ENCODE assay signal across 32 cellular contexts in genomic region chr16:47276522-47276921, GRCh38.
"Had no signal": no experiment of that assay in that cellular context is flagged by ENCODE, and none has a peak within 500 bp of the region (broad histone marks: within the 10 kb centered on the region; RNA-seq: fewer than 3 reads in every experiment).

No MANE protein-coding gene starts in this region.

- H3K4me1 ChIP-seq: adrenal gland, body of pancreas, breast epithelium had no signal

- H3K27ac ChIP-seq: adrenal gland, body of pancreas, brain microvascular endothelial cell, breast epithelium, VCaP had no signal

- H3K27me3 ChIP-seq: adrenal gland, body of pancreas, brain microvascular endothelial cell, breast epithelium had no signal

- ATAC-seq: activated CD8-positive, alpha-beta T cell treated with anti-CD3 and anti-CD28 coated beads for 36 hours; activated naive CD4-positive, alpha-beta T cell treated with anti-CD3 and anti-CD28 coated beads, Interleukin-2, amount 50 U/mL, for 72 hours; activated T-cell treated with anti-CD3 and anti-CD28 coated beads, Interleukin-2, amount 50 U/mL, for 4 hours; activated T-cell treated with anti-CD3 and anti-CD28 coated beads, Interleukin-2, amount 50 U/mL, for 72 hours; activated T-helper 17 cell treated with anti-CD3 and anti-CD28 coated beads, Interleukin-2, amount 50 U/mL, for 72 hours; body of pancreas had no signal

- H3K4me3 ChIP-seq: adrenal gland, body of pancreas, breast epithelium had no signal

- DNase-seq: activated B cell treated with CpG ODN at 0.5 μM for 24 hours; activated CD4-positive, alpha-beta memory T cell treated with anti-CD3 and anti-CD28 coated beads for 36 hours; activated CD4-positive, alpha-beta T cell treated with anti-CD3 and anti-CD28 coated beads for 4 hours; activated CD4-positive, alpha-beta T cell treated with anti-CD3 and anti-CD28 coated beads, Interleukin-2, amount 10 ng/mL, durations not matched to agents 24 days and 14 days; activated CD4-positive, alpha-beta T cell treated with anti-CD3 and anti-CD28 coated beads, Interleukin-2, amount 50 U/mL, for 1 hour; activated CD4-positive, alpha-beta T cell treated with anti-CD3 and anti-CD28 coated beads, Interleukin-2, amount 50 U/mL, for 4 hours; activated CD4-positive, CD25-positive, alpha-beta regulatory T cell treated with anti-CD3 and anti-CD28 coated beads, Interleukin-2, amount 50 U/mL, for 72 hours; activated CD8-positive, alpha-beta memory T cell treated with anti-CD3 and anti-CD28 coated beads, Interleukin-2, amount 50 U/mL, for 4 hours; activated CD8-positive, alpha-beta T cell treated with anti-CD3 and anti-CD28 coated beads for 36 hours; activated effector memory CD4-positive, alpha-beta T cell treated with anti-CD3 and anti-CD28 coated beads, Interleukin-2, amount 50 U/mL, for 16 hours; activated gamma-delta T cell treated with Interleukin-2 at 50 U/mL for 16 hours; activated naive CD4-positive, alpha-beta T cell; activated naive CD4-positive, alpha-beta T cell treated with anti-CD3 and anti-CD28 coated beads for 36 hours; activated naive CD4-positive, alpha-beta T cell treated with anti-CD3 and anti-CD28 coated beads, Interleukin-2, amount 50 U/mL, for 16 hours; activated naive CD8-positive, alpha-beta T cell treated with anti-CD3 and anti-CD28 coated beads for 36 hours; activated T-cell treated with anti-CD3 and anti-CD28 coated beads for 4 hours; activated T-cell treated with anti-CD3 and anti-CD28 coated beads, Interleukin-2, amount 50 U/mL, for 1 hour; activated T-cell treated with anti-CD3 and anti-CD28 coated beads, Interleukin-2, amount 50 U/mL, for 4 hours; activated T-cell treated with anti-CD3 and anti-CD28 coated beads, Interleukin-2, amount 50 U/mL, for 72 hours; adrenal gland; amniotic stem cell; aorta; body of pancreas; brain microvascular endothelial cell; central memory CD4-positive, alpha-beta T cell; T-helper 1 cell; T-helper 2 cell; T-helper 9 cell had no signal

- H3K9me3 ChIP-seq: body of pancreas, breast epithelium had no signal

- H3K36me3 ChIP-seq: adrenal gland, brain microvascular endothelial cell, breast epithelium had no signal
